ENCODE assay signal across 16 cellular contexts in genomic region chr6:11645016-11645415, GRCh38.
DNase-seq lines count a peak whose midpoint lies in the region; TF ChIP-seq lines count a peak whose summit lies in the region.
"Had no signal": no experiment of that assay in that cellular context is flagged by ENCODE, and none has a peak within 500 bp of the region (broad histone marks: within the 10 kb centered on the region; RNA-seq: fewer than 3 reads in every experiment).

No MANE protein-coding gene starts in this region.

- no peak for TF ChIP-seq CTCF in AG04450 (IDR thresholded peaks at IDR 0.05; ENCODE audit: low read depth, low read length)
- no peak for TF ChIP-seq CTCF in cardiac fibroblast (IDR thresholded peaks at IDR 0.05; ENCODE audit: low read depth, low read length)

- peaks cover 12% of the 10 kb centered on the region for H3K4me1 ChIP-seq in Karpas-422 (ENCODE audit: low read length)

- H3K36me3 ChIP-seq in Karpas-422 (ENCODE audit: insufficient read depth, low read length), result no peaks in the 10 kb centered on the region
- H3K36me3 ChIP-seq: HAP-1 had no signal

- no peaks in the 10 kb centered on the region for H3K27me3 ChIP-seq in AG04450 (ENCODE audit: control insufficient read depth, insufficient read depth, low read length)
- H3K27me3 ChIP-seq in Karpas-422 (ENCODE audit: low read length), result no peaks in the 10 kb centered on the region

- no peak overlapping the region for H2AFZ ChIP-seq in Karpas-422 (ENCODE audit: low read length)

- CTCF ChIA-PET in AG04450 (lab: Charles Lee), result interaction anchor here (0.5 to 2.7 kb wide), 4 partner anchors 11 to 646 kb away, joined by 3 to 21 read pairs (median 4); partner anchors contain the start of gene EDN1

- no peaks in the 10 kb centered on the region for H3K9me2 ChIP-seq in Karpas-422 (replicated peaks; ENCODE audit: insufficient read depth, low read length)

- H3K79me2 ChIP-seq in Karpas-422 (ENCODE audit: low read length), result no peaks in the 10 kb centered on the region

- H3K4me3 ChIP-seq in AG04450 (ENCODE audit: low read depth, low read length), result no peak overlapping the region
- H3K4me3 ChIP-seq in Karpas-422 (ENCODE audit: low read length), result 0 out of 2 replicates have a peak overlapping the region, but pooled peaks have one; percentile 2
- H3K4me3 ChIP-seq in cardiac fibroblast (replicated peaks in 1 of 2; ENCODE audit: low read depth in 2 of 2, low read length in 2 of 2), result no peak overlapping the region
- H3K4me3 ChIP-seq: HAP-1, SK-N-MC had no signal

- H3K9ac ChIP-seq in Karpas-422 (ENCODE audit: low read length), result no peak overlapping the region

- POLR2A ChIA-PET in AG04450 (lab: Yijun Ruan, JAX), result interaction anchor here (0.7 to 1.1 kb wide), 3 partner anchors 9 to 28 kb away, joined by 3 to 5 read pairs (median 4); no protein-coding TSS in a partner anchor

- in situ Hi-C loops in G401 (cut with HindIII; ENCODE audit: low sequenced_read_pairs), result no loop called here

- peak; percentile 34 for DNase-seq in AG04450 (ENCODE audit: low read depth, low spot score)
- peak; percentile 63 for DNase-seq in Karpas-422
- DNase-seq in cardiac fibroblast (ENCODE audit: low read depth in 2 of 2), result peak; percentile 38 to 41
- peak; percentile 40 for DNase-seq in hepatic stellate cell (ENCODE audit: low spot score)
- DNase-seq in G401 (ENCODE audit: low spot score), result no peak
- DNase-seq in NCI-H1436 treated with DMSO at 0.1 percent for 48 hours (lab: John Stamatoyannopoulos, UW), result no peak
- no peak for DNase-seq in activated CD4-positive, alpha-beta T cell treated with anti-CD3 and anti-CD28 coated beads, Interleukin-2, amount 50 U/mL, for 48 hours
- no peak for DNase-seq in RKO (ENCODE audit: low spot score)
- DNase-seq: AML-193, COR-L47, NCI-H1048, NCI-H146, NCI-H2081, NCI-H510A had no signal

- H3K9me3 ChIP-seq in AG04450 (ENCODE audit: control insufficient read depth, insufficient read depth, low read length), result peaks cover 4% of the 10 kb centered on the region
- peaks cover 5% of the 10 kb centered on the region; the same call in 1 of the 2 replicates for H3K9me3 ChIP-seq in Karpas-422 (ENCODE audit: low read length)
- H3K9me3 ChIP-seq: HAP-1 had no signal

- H3K27ac ChIP-seq in AG04450 (ENCODE audit: low read depth, low read length), result peak overlapping the region; percentile 23
- peak overlapping the region; percentile 39; the same call in 1 of the 2 replicates for H3K27ac ChIP-seq in Karpas-422 (ENCODE audit: low read length)
- H3K27ac ChIP-seq: SK-N-MC had no signal

- H4K20me1 ChIP-seq in Karpas-422 (ENCODE audit: insufficient read depth, low read depth, low read length), result no peaks in the 10 kb centered on the region

- peak overlapping the region; percentile 31 for H3K4me2 ChIP-seq in Karpas-422 (ENCODE audit: low read depth, low read length, poor library complexity, severe bottlenecking)

Comparison
In these comparisons a context has a peak if more than half of its experiments do, and no peak if none do; other contexts are left out.
1. DNase-seq: peak in AG04450 (single experiment), Karpas-422 (single experiment), cardiac fibroblast (2 of 2) and hepatic stellate cell (single experiment); none in G401 (single experiment), NCI-H1436 treated with DMSO at 0.1 percent for 48 hours (single experiment), activated CD4-positive, alpha-beta T cell treated with anti-CD3 and anti-CD28 coated beads, Interleukin-2, amount 50 U/mL, for 48 hours (0 of 2) and RKO (single experiment).